Comparison of ENCODE assay signal across 8 cellular contexts in genomic region chr3:143119009-143119914, GRCh38. TPM values are rescaled to one million over a fixed set of nuclear protein-coding genes. Genes with fewer than 3 reads are reported as not detected.
DNase-seq lines count a peak whose midpoint lies in the region; ATAC-seq and TF ChIP-seq lines count a peak whose summit lies in the region.

Gene CHST2, plus strand, starts transcription at chr3:143119771. Its CDS starts 1,046 bp downstream, at chr3:143120817.

- H3K27me3 Mint-ChIP-seq in glutamatergic neuron (ENCODE audit: unreplicated experiment): peaks cover 11% of the 10 kb centered on the region

- H3K4me1 ChIP-seq in HUES64 (ENCODE audit: insufficient read depth, low read length) (peaks cover 3% of the 10 kb centered on the region), SJCRH30 (no peaks in the 10 kb centered on the region), osteoblast (ENCODE audit: insufficient read depth, low read length) (no peaks in the 10 kb centered on the region), thymus (ENCODE audit: control insufficient read depth, insufficient read depth, low read length) (peaks cover 10% of the 10 kb centered on the region)

- peak within 1 kb of the TSS; percentile 90 for H2AFZ ChIP-seq in osteoblast (ENCODE audit: low read length)

- H3K36me3 ChIP-seq in HUES64 (ENCODE audit: insufficient read depth, low read length) (peaks cover 7% of the 10 kb centered on the region), SJCRH30 (no peaks in the 10 kb centered on the region), osteoblast (ENCODE audit: insufficient read depth, low read length) (no peaks in the 10 kb centered on the region), thymus (ENCODE audit: control insufficient read depth, insufficient read depth) (peaks cover 8% of the 10 kb centered on the region)

- DNase-seq in DMS53 (lab: John Stamatoyannopoulos, UW) (peak; percentile 75), SJCRH30 (peak; percentile 73 to 85), glutamatergic neuron (peak; percentile 86), osteoblast (ENCODE audit: insufficient read length, low spot score, missing footprints) (peak; percentile 100)
- DNase-seq in activated naive CD4-positive, alpha-beta T cell treated with anti-CD3 and anti-CD28 coated beads, Interleukin-2, amount 50 U/mL, for 16 hours: peak; percentile 77

- H3K4me2 ChIP-seq in osteoblast (ENCODE audit: insufficient read depth, low read length): peak within 1 kb of the TSS; percentile 84

- under 1% methylated on average over 102 of the region's 102 CpGs for WGBS in HUES64
- under 1% methylated on average over 102 of the region's 102 CpGs for WGBS in thymus

- H3K36me3 Mint-ChIP-seq in glutamatergic neuron (ENCODE audit: unreplicated experiment): no peaks in the 10 kb centered on the region

- peaks cover 6% of the 10 kb centered on the region for H3K9me3 Mint-ChIP-seq in glutamatergic neuron (ENCODE audit: unreplicated experiment)

- H3K4me3 ChIP-seq in HUES64 (ENCODE audit: low read length) (peak within 1 kb of the TSS; percentile 97), SJCRH30 (peak within 1 kb of the TSS; percentile 85), osteoblast (ENCODE audit: insufficient read depth, low read length) (peak within 1 kb of the TSS; percentile 91), thymus (ENCODE audit: low read length) (peak within 1 kb of the TSS; percentile 68)

- peak; percentile 85 for ATAC-seq in GM21423 (IDR thresholded peaks at IDR 0.05; ENCODE audit: unreplicated experiment)

- peak within 1 kb of the TSS; percentile 73 for H3K27ac ChIP-seq in HUES64 (ENCODE audit: low read depth, low read length)
- H3K27ac ChIP-seq in SJCRH30: no peak within 1 kb of the TSS
- H3K27ac ChIP-seq in osteoblast (ENCODE audit: low read depth, low read length): peak within 1 kb of the TSS; percentile 45
- H3K27ac ChIP-seq in thymus (ENCODE audit: low read depth): peak within 1 kb of the TSS; percentile 89

- peaks cover 2% of the 10 kb centered on the region for H3K79me2 ChIP-seq in osteoblast (ENCODE audit: insufficient read depth, low read length)

- peaks cover 17% of the 10 kb centered on the region for H3K4me1 Mint-ChIP-seq in glutamatergic neuron (ENCODE audit: low read depth, unreplicated experiment)

- H3K27me3 ChIP-seq in HUES64 (ENCODE audit: insufficient read depth, low read length) (peaks cover 41% of the 10 kb centered on the region), SJCRH30 (peaks cover 9% of the 10 kb centered on the region; the same call in 1 of the 2 replicates), osteoblast (ENCODE audit: insufficient read depth, low read length) (peaks cover 4% of the 10 kb centered on the region), thymus (ENCODE audit: control insufficient read depth, insufficient read depth) (no peaks in the 10 kb centered on the region)

- peak within 1 kb of the TSS; percentile 85 for H3K27ac Mint-ChIP-seq in glutamatergic neuron (ENCODE audit: unreplicated experiment)

- H4K20me1 ChIP-seq in osteoblast (ENCODE audit: insufficient read depth, low read length): no peaks in the 10 kb centered on the region

- H3K9me3 ChIP-seq in HUES64 (ENCODE audit: insufficient read depth, low read depth, low read length) (no peaks in the 10 kb centered on the region), SJCRH30 (replicated peaks) (no peaks in the 10 kb centered on the region), osteoblast (ENCODE audit: low read depth, low read length) (no peaks in the 10 kb centered on the region), thymus (ENCODE audit: control insufficient read depth) (no peaks in the 10 kb centered on the region)

- peak within 1 kb of the TSS; percentile 91 for H3K4me3 Mint-ChIP-seq in glutamatergic neuron (ENCODE audit: unreplicated experiment)

- TF ChIP-seq CTCF in glutamatergic neuron (IDR thresholded peaks at IDR 0.05; ENCODE audit: partially characterized antibody, unreplicated experiment): no peak
- no peak for TF ChIP-seq CTCF in osteoblast (IDR thresholded peaks at IDR 0.05; ENCODE audit: extremely low read depth, low read depth, low read length)

- peak within 1 kb of the TSS; percentile 70 for H3K9ac ChIP-seq in HUES64 (ENCODE audit: low read depth, low read length)

RNA-seq across cellular contexts. Expression of gene CHST2, which starts in this region (rescaled TPM):
- polyA plus RNA-seq in HUES64 (2013, experiment 1 of 2): 9.5 TPM
- 11.5 TPM for polyA plus RNA-seq in HUES64 (2013, experiment 2 of 2)
- total RNA-seq in SJCRH30 (2014; rRNA removed; shearing (Covaris generic)): 2.3 and 2.6 TPM in 2 replicates
- total RNA-seq in glutamatergic neuron (ENCODE audit: unreplicated experiment) (51.7 TPM), osteoblast (13.8 and 16.5 TPM in 2 replicates)
- polyA plus RNA-seq in thymus: 16.5 TPM
